Comparison of ENCODE assay signal across 10 cellular contexts in genomic region chr1:89260575-89261275, GRCh38. TPM values are rescaled to one million over a fixed set of nuclear protein-coding genes. Genes with fewer than 3 reads are reported as not detected.
A peak's percentile ranks its signal among the peaks of the same experiment; 100 is the strongest.
DNase-seq lines count a peak whose midpoint lies in the region; ATAC-seq and TF ChIP-seq lines count a peak whose summit lies in the region.
"Had no signal": no experiment of that assay in that cellular context is flagged by ENCODE, and none has a peak within 500 bp of the region (broad histone marks: within the 10 kb centered on the region; RNA-seq: fewer than 3 reads in every experiment).

No MANE protein-coding gene starts in this region.

- H3K4me1 ChIP-seq in heart left ventricle = peaks cover 3 to 81% (median 30%) of the 10 kb centered on the region in 12 donors
- H3K4me1 ChIP-seq in gastrocnemius medialis = peaks cover 16 to 31% of the 10 kb centered on the region in 2 donors

- H3K36me3 ChIP-seq in SK-N-MC (ENCODE audit: insufficient read depth, low read length) = no peaks in the 10 kb centered on the region
- H3K36me3 ChIP-seq in heart left ventricle = peaks cover 0 to 57% (median 0%) of the 10 kb centered on the region in 9 donors
- H3K36me3 ChIP-seq in gastrocnemius medialis = no peaks in the 10 kb centered on the region
- H3K36me3 ChIP-seq: ovary had no signal

- H3K4me3 ChIP-seq in SK-N-MC (peak overlapping the region; percentile 56), heart left ventricle (peak overlapping the region in 3 of 12 donors; percentile 8 to 27 (median 16)), gastrocnemius medialis (peak overlapping the region in 2 of 4 donors; percentile 15 to 29)
- H3K4me3 ChIP-seq: ovary had no signal

- ATAC-seq in heart left ventricle (peak; percentile 59 to 89 (median 86)), gastrocnemius medialis (peak; percentile 78 to 81), GM18502 (IDR thresholded peaks at IDR 0.05; ENCODE audit: poor library complexity, unreplicated experiment) (no peak)

- intact Hi-C loops in heart left ventricle (cut with DNase I) = loop anchor here in 4 of 10 donors (2.0 to 10.0 kb wide), 4 partner anchors 62 to 256 kb away; partner anchors contain the start of gene GBP4 (in 1 of the 4)
- intact Hi-C loops in gastrocnemius medialis (cut with DNase I; ENCODE audit: low total_unique reads) = no loop called here

- in situ Hi-C loops in gastrocnemius medialis (cut with MboI; ENCODE audit: low sequenced_read_pairs in 4 of 4) = no loop called here

- DNase-seq in ELR (ENCODE audit: low read depth) (peak; percentile 11), SK-N-MC (ENCODE audit: low read depth, low spot score) (no peak), heart left ventricle (no peak), gastrocnemius medialis (no peak), NCI-H510A treated with DMSO at 0.1 percent for 48 hours (lab: John Stamatoyannopoulos, UW) (no peak), DMS53 (lab: John Stamatoyannopoulos, UW) (no peak)
- DNase-seq: effector memory CD4-positive, alpha-beta T cell; NCI-H2171 treated with DMSO at 0.1 percent for 48 hours; ovary had no signal

- WGBS in heart left ventricle, 4 donors = 21 to 31% (median 24%) methylated on average over 5 of the region's 5 CpGs

- TF ChIP-seq POLR2A in heart left ventricle (IDR thresholded peaks at IDR 0.05) (no peak), gastrocnemius medialis (IDR thresholded peaks at IDR 0.05) (no peak)

- no peak overlapping the region for H3K9ac ChIP-seq in SK-N-MC (ENCODE audit: insufficient read length)

- no peaks in the 10 kb centered on the region for H3K9me3 ChIP-seq in SK-N-MC (ENCODE audit: low read depth, low read length)
- H3K9me3 ChIP-seq in heart left ventricle = no peaks in the 10 kb centered on the region
- H3K9me3 ChIP-seq in gastrocnemius medialis = no peaks in the 10 kb centered on the region
- H3K9me3 ChIP-seq: ovary had no signal

- no peak for TF ChIP-seq CTCF in heart left ventricle (IDR thresholded peaks at IDR 0.05)
- TF ChIP-seq CTCF in gastrocnemius medialis (IDR thresholded peaks at IDR 0.05 in 4 of 5, conservative IDR thresholded peaks at IDR 0.05 in 1 of 5) = no peak

- peak overlapping the region; percentile 88 for H3K27ac ChIP-seq in SK-N-MC
- H3K27ac ChIP-seq in heart left ventricle = peak overlapping the region in 11 of 12 donors; percentile 12 to 68 (median 36)
- H3K27ac ChIP-seq in gastrocnemius medialis = peak overlapping the region; percentile 4 to 44 (median 10)

- H3K27me3 ChIP-seq in heart left ventricle = no peaks in the 10 kb centered on the region
- H3K27me3 ChIP-seq in gastrocnemius medialis = no peaks in the 10 kb centered on the region
- H3K27me3 ChIP-seq: ovary had no signal

RNA-seq across cellular contexts. Expression of gene GBP5, which starts 11.9 kb away (rescaled TPM):
- 10 to 100 TPM in 2 of 9 donors, 1 to 10 TPM in 1, under 1 TPM in 6; 0.07 to 71.2 (median 0.72) TPM for total RNA-seq in heart left ventricle
- polyA plus RNA-seq in heart left ventricle = under 1 TPM; 0.27 to 0.36 TPM
- 1 to 10 TPM in 1 of 4 donors, under 1 TPM in 2, not detected in 1; 0.13 to 1.0 (median 0.25) TPM for total RNA-seq in gastrocnemius medialis

Comparison
In these comparisons a context has a peak if more than half of its experiments do, and no peak if none do; other contexts are left out.
1. H3K27ac ChIP-seq: peak in every context shown above with its lines; median percentile 88 in SK-N-MC; 36 in heart left ventricle; 10 in gastrocnemius medialis.